30 cellular contexts compared by ENCODE assay signal in genomic region chrX:154481195-154481594, GRCh38. TPM values are rescaled to one million over a fixed set of nuclear protein-coding genes. Genes with fewer than 3 reads are reported as not detected.
A peak's percentile ranks its signal among the peaks of the same experiment; 100 is the strongest.
DNase-seq lines count a peak whose midpoint lies in the region; ATAC-seq and TF ChIP-seq lines count a peak whose summit lies in the region.
"Had no signal": no experiment of that assay in that cellular context is flagged by ENCODE, and none has a peak within 500 bp of the region (broad histone marks: within the 10 kb centered on the region; RNA-seq: fewer than 3 reads in every experiment).

No MANE protein-coding gene starts in this region.

- H3K9me3 Mint-ChIP-seq in activated CD4-positive, alpha-beta memory T cell treated with anti-CD3 and anti-CD28 coated beads, Interleukin-2, amount 10 ng/mL, durations not matched to agents 7 days and 5 days = no peaks in the 10 kb centered on the region
- no peaks in the 10 kb centered on the region for H3K9me3 Mint-ChIP-seq in activated CD4-positive, alpha-beta memory T cell treated with anti-CD3 and anti-CD28 coated beads for 36 hours
- H3K9me3 Mint-ChIP-seq in IgD-negative memory B cell = no peaks in the 10 kb centered on the region
- H3K9me3 Mint-ChIP-seq: HFFc6 had no signal

- peak overlapping the region; percentile 42 for H3K4me2 ChIP-seq in SU-DHL-6 (ENCODE audit: low read depth, low read length, poor library complexity, severe bottlenecking)
- no peak overlapping the region for H3K4me2 ChIP-seq in osteoblast (ENCODE audit: insufficient read depth, low read length)
- H3K4me2 ChIP-seq: KMS-11 had no signal

- peaks cover 29% of the 10 kb centered on the region for H3F3A ChIP-seq in SU-DHL-6 (ENCODE audit: insufficient read depth)

- H3K9ac ChIP-seq in SU-DHL-6 (ENCODE audit: low read length) = peak overlapping the region; percentile 39
- H3K9ac ChIP-seq: KMS-11 had no signal

- H3K9me2 ChIP-seq in SU-DHL-6 (replicated peaks; ENCODE audit: insufficient read depth, low read length) = no peaks in the 10 kb centered on the region

- POLR2A ChIA-PET in activated CD4-positive, alpha-beta memory T cell treated with anti-CD3 and anti-CD28 coated beads, Interleukin-2, amount 10 ng/mL, durations not matched to agents 7 days and 5 days (lab: Charles Lee) = interaction anchor here (1.4 to 5.8 kb wide), 2 partner anchors 9 to 83 kb away, joined by 4 to 27 read pairs; partner anchors contain the start of genes RPL10 and SLC10A3
- POLR2A ChIA-PET in activated CD4-positive, alpha-beta memory T cell treated with anti-CD3 and anti-CD28 coated beads for 36 hours (lab: Charles Lee) = interaction anchor here (0.9 kb wide), 1 partner anchor 84 kb away, joined by 4 read pairs; no protein-coding TSS in a partner anchor

- WGBS in sigmoid colon, 2 donors = 86 to 93% methylated on average over 5 of the region's 5 CpGs

- H3K36me3 Mint-ChIP-seq in activated CD4-positive, alpha-beta memory T cell treated with anti-CD3 and anti-CD28 coated beads, Interleukin-2, amount 10 ng/mL, durations not matched to agents 7 days and 5 days (ENCODE audit: low read depth) = peaks cover 11% of the 10 kb centered on the region
- peaks cover 3% of the 10 kb centered on the region for H3K36me3 Mint-ChIP-seq in activated CD4-positive, alpha-beta memory T cell treated with anti-CD3 and anti-CD28 coated beads for 36 hours
- no peaks in the 10 kb centered on the region for H3K36me3 Mint-ChIP-seq in IgD-negative memory B cell

- no peak for ATAC-seq in SK-N-SH treated with all-trans-retinoic acid at 6 μM for 48 hours
- no peak for ATAC-seq in GM19467 (IDR thresholded peaks at IDR 0.05; ENCODE audit: unreplicated experiment)

- H3K36me3 ChIP-seq in SU-DHL-6 (ENCODE audit: low read length) (no peaks in the 10 kb centered on the region), osteoblast (ENCODE audit: insufficient read depth, low read length) (peaks cover 9% of the 10 kb centered on the region), sigmoid colon (peaks cover 0 to 12% (median 0%) of the 10 kb centered on the region in 4 donors)

- no peak for TF ChIP-seq EP300 in sigmoid colon (IDR thresholded peaks at IDR 0.05)

- H3K27me3 Mint-ChIP-seq in activated CD4-positive, alpha-beta memory T cell treated with anti-CD3 and anti-CD28 coated beads, Interleukin-2, amount 10 ng/mL, durations not matched to agents 7 days and 5 days = no peaks in the 10 kb centered on the region
- no peaks in the 10 kb centered on the region for H3K27me3 Mint-ChIP-seq in activated CD4-positive, alpha-beta memory T cell treated with anti-CD3 and anti-CD28 coated beads for 36 hours
- no peaks in the 10 kb centered on the region for H3K27me3 Mint-ChIP-seq in IgD-negative memory B cell

- intact Hi-C loops in activated CD4-positive, alpha-beta memory T cell treated with anti-CD3 and anti-CD28 coated beads for 36 hours (cut with micrococcal nuclease) = no loop called here
- intact Hi-C loops in sigmoid colon (cut with DNase I) = no loop called here

- H3K27ac ChIP-seq in SU-DHL-6 (ENCODE audit: low read depth, low read length) (peak overlapping the region; percentile 73), osteoblast (ENCODE audit: low read depth, low read length) (no peak overlapping the region), sigmoid colon (no peak overlapping the region)
- H3K27ac ChIP-seq: 22Rv1, KMS-11, Peyer's patch, SK-N-MC had no signal

- H3K4me1 ChIP-seq in osteoblast (ENCODE audit: insufficient read depth, low read length) (no peaks in the 10 kb centered on the region), sigmoid colon (peaks cover 0 to 23% (median 17%) of the 10 kb centered on the region in 4 donors)
- H3K4me1 ChIP-seq: BE2C had no signal

- no peak overlapping the region for H3K4me3 ChIP-seq in SU-DHL-6 (ENCODE audit: insufficient read depth, low read length, poor library complexity, severe bottlenecking)
- H3K4me3 ChIP-seq in osteoblast (ENCODE audit: insufficient read depth, low read length) = no peak overlapping the region
- H3K4me3 ChIP-seq in sigmoid colon = no peak overlapping the region
- H3K4me3 ChIP-seq: HAP-1, Peyer's patch, SK-N-MC had no signal

- H3K27ac Mint-ChIP-seq in activated CD4-positive, alpha-beta memory T cell treated with anti-CD3 and anti-CD28 coated beads, Interleukin-2, amount 10 ng/mL, durations not matched to agents 7 days and 5 days = peak overlapping the region; percentile 62
- no peak overlapping the region for H3K27ac Mint-ChIP-seq in activated CD4-positive, alpha-beta memory T cell treated with anti-CD3 and anti-CD28 coated beads for 36 hours
- H3K27ac Mint-ChIP-seq in IgD-negative memory B cell = peak overlapping the region in 2 of 3 donors; percentile 27 to 53
- H3K27ac Mint-ChIP-seq: HFFc6 had no signal

- no peak overlapping the region for H2AFZ ChIP-seq in SU-DHL-6 (ENCODE audit: low read depth, low read length, severe bottlenecking)
- no peak overlapping the region for H2AFZ ChIP-seq in osteoblast (ENCODE audit: low read length)

- no peaks in the 10 kb centered on the region for H4K20me1 ChIP-seq in SU-DHL-6 (ENCODE audit: low read depth, low read length)
- no peaks in the 10 kb centered on the region for H4K20me1 ChIP-seq in osteoblast (ENCODE audit: insufficient read depth, low read length)

- CTCF ChIA-PET in activated CD4-positive, alpha-beta memory T cell treated with anti-CD3 and anti-CD28 coated beads, Interleukin-2, amount 10 ng/mL, durations not matched to agents 7 days and 5 days (lab: Charles Lee) = no interaction called here
- CTCF ChIA-PET in activated CD4-positive, alpha-beta memory T cell treated with anti-CD3 and anti-CD28 coated beads for 36 hours (lab: Charles Lee) = interaction anchor here (1.2 kb wide), 1 partner anchor 9 kb away, joined by 3 read pairs; the partner anchor contains the start of gene SLC10A3

- peaks cover 38% of the 10 kb centered on the region for H3K4me1 Mint-ChIP-seq in activated CD4-positive, alpha-beta memory T cell treated with anti-CD3 and anti-CD28 coated beads, Interleukin-2, amount 10 ng/mL, durations not matched to agents 7 days and 5 days
- peaks cover 25% of the 10 kb centered on the region for H3K4me1 Mint-ChIP-seq in activated CD4-positive, alpha-beta memory T cell treated with anti-CD3 and anti-CD28 coated beads for 36 hours (ENCODE audit: low read depth)
- H3K4me1 Mint-ChIP-seq in IgD-negative memory B cell = peaks cover 7 to 14% (median 9%) of the 10 kb centered on the region in 3 donors

- no peak for TF ChIP-seq POLR2A in sigmoid colon (IDR thresholded peaks at IDR 0.05)

- H3K79me2 ChIP-seq in SU-DHL-6 (ENCODE audit: insufficient read depth, low read length) (peaks cover 17% of the 10 kb centered on the region), osteoblast (ENCODE audit: insufficient read depth, low read length) (peaks cover 7% of the 10 kb centered on the region)

- TF ChIP-seq CTCF in SU-DHL-6 (IDR thresholded peaks at IDR 0.05; ENCODE audit: insufficient read depth, low read length, poor library complexity, severe bottlenecking) (no peak), osteoblast (IDR thresholded peaks at IDR 0.05; ENCODE audit: extremely low read depth, low read depth, low read length) (no peak), sigmoid colon (IDR thresholded peaks at IDR 0.05) (no peak)

- H3K9me3 ChIP-seq in SU-DHL-6 (ENCODE audit: insufficient read depth, low read length) (no peaks in the 10 kb centered on the region), osteoblast (ENCODE audit: low read depth, low read length) (no peaks in the 10 kb centered on the region), sigmoid colon (no peaks in the 10 kb centered on the region)
- H3K9me3 ChIP-seq: BE2C, HAP-1, Peyer's patch had no signal

- no peak for DNase-seq in activated CD4-positive, alpha-beta memory T cell treated with anti-CD3 and anti-CD28 coated beads, Interleukin-2, amount 10 ng/mL, durations not matched to agents 7 days and 5 days
- no peak for DNase-seq in activated CD4-positive, alpha-beta memory T cell treated with anti-CD3 and anti-CD28 coated beads for 36 hours
- DNase-seq in osteoblast (ENCODE audit: insufficient read length, low spot score, missing footprints) = peak; percentile 14
- DNase-seq in sigmoid colon = no peak
- DNase-seq: BE2C, Calu3, DMS153, DND-41, GOT3, HFFc6, IMR-90, NCI-H1048, NCI-H1436, NCI-H187 treated with DMSO at 0.1 percent for 48 hours, NCI-H2107, NCI-H446, NCI-H524 treated with DMSO at 0.1 percent for 48 hours, NCI-H774, OCI-M1, Peyer's patch, SHP77 treated with DMSO at 0.1 percent for 48 hours had no signal

- no peaks in the 10 kb centered on the region for H3K27me3 ChIP-seq in SU-DHL-6 (ENCODE audit: low read length)
- H3K27me3 ChIP-seq in osteoblast (ENCODE audit: insufficient read depth, low read length) = no peaks in the 10 kb centered on the region
- H3K27me3 ChIP-seq in sigmoid colon = no peaks in the 10 kb centered on the region
- H3K27me3 ChIP-seq: BE2C, Peyer's patch had no signal

- no peak overlapping the region for H3K4me3 Mint-ChIP-seq in activated CD4-positive, alpha-beta memory T cell treated with anti-CD3 and anti-CD28 coated beads, Interleukin-2, amount 10 ng/mL, durations not matched to agents 7 days and 5 days
- no peak overlapping the region for H3K4me3 Mint-ChIP-seq in activated CD4-positive, alpha-beta memory T cell treated with anti-CD3 and anti-CD28 coated beads for 36 hours
- peak overlapping the region in 2 of 4 donors; percentile 36 to 62 for H3K4me3 Mint-ChIP-seq in IgD-negative memory B cell
- H3K4me3 Mint-ChIP-seq: CD14-positive monocyte, HFFc6 had no signal

RNA-seq across cellular contexts. Expression of gene LAGE3, which starts 2.1 kb away (rescaled TPM):
- total RNA-seq in activated CD4-positive, alpha-beta memory T cell treated with anti-CD3 and anti-CD28 coated beads, Interleukin-2, amount 10 ng/mL, durations not matched to agents 7 days and 5 days = 10 to 100 TPM; 28.1 to 29.9 TPM
- total RNA-seq in activated CD4-positive, alpha-beta memory T cell treated with anti-CD3 and anti-CD28 coated beads for 36 hours = 10 to 100 TPM; 45.5 to 47.7 TPM
- polyA plus RNA-seq in IgD-negative memory B cell (51.7 TPM), sigmoid colon (10 to 100 TPM; 12.7 to 25.4 (median 21.6) TPM)
- total RNA-seq in osteoblast (16.5 and 21.7 TPM in 2 replicates), sigmoid colon (10 to 100 TPM; 15.5 to 32.7 (median 22.4) TPM)

RNA-seq across cellular contexts. Expression of gene UBL4A, which starts 5.2 kb away (rescaled TPM):
- total RNA-seq in activated CD4-positive, alpha-beta memory T cell treated with anti-CD3 and anti-CD28 coated beads, Interleukin-2, amount 10 ng/mL, durations not matched to agents 7 days and 5 days = 10 to 100 TPM; 44.5 to 47.3 TPM
- 10 to 100 TPM; 49.5 to 53.3 TPM for total RNA-seq in activated CD4-positive, alpha-beta memory T cell treated with anti-CD3 and anti-CD28 coated beads for 36 hours
- 41.4 TPM for polyA plus RNA-seq in IgD-negative memory B cell
- 30.4 and 31.5 TPM in 2 replicates for total RNA-seq in osteoblast
- total RNA-seq in sigmoid colon = 10 to 100 TPM; 31.6 to 51.0 (median 44.1) TPM
- 10 to 100 TPM; 36.5 to 44.4 (median 36.5) TPM for polyA plus RNA-seq in sigmoid colon

RNA-seq across cellular contexts. Expression of gene SLC10A3, which starts 9.2 kb away (rescaled TPM):
- 10 to 100 TPM; 27.0 to 27.6 TPM for total RNA-seq in activated CD4-positive, alpha-beta memory T cell treated with anti-CD3 and anti-CD28 coated beads, Interleukin-2, amount 10 ng/mL, durations not matched to agents 7 days and 5 days
- 10 to 100 TPM; 14.4 to 16.1 TPM for total RNA-seq in activated CD4-positive, alpha-beta memory T cell treated with anti-CD3 and anti-CD28 coated beads for 36 hours
- polyA plus RNA-seq in IgD-negative memory B cell (54.9 TPM), sigmoid colon (10 to 100 TPM; 12.9 to 22.6 (median 18.0) TPM)
- total RNA-seq in osteoblast (34.5 and 36.2 TPM in 2 replicates), sigmoid colon (10 to 100 TPM; 17.5 to 28.8 (median 20.7) TPM)

RNA-seq across cellular contexts. Expression of gene PLXNA3, which starts 23.1 kb away (rescaled TPM):
- total RNA-seq in activated CD4-positive, alpha-beta memory T cell treated with anti-CD3 and anti-CD28 coated beads, Interleukin-2, amount 10 ng/mL, durations not matched to agents 7 days and 5 days = 10 to 100 TPM; 49.3 to 52.8 TPM
- total RNA-seq in activated CD4-positive, alpha-beta memory T cell treated with anti-CD3 and anti-CD28 coated beads for 36 hours = 10 to 100 TPM; 33.7 to 35.2 TPM
- 2.7 TPM for polyA plus RNA-seq in IgD-negative memory B cell
- total RNA-seq in osteoblast = 15.9 and 18.8 TPM in 2 replicates
- 10 to 100 TPM in 1 of 4 donors, 1 to 10 TPM in 3; 3.1 to 12.7 (median 5.9) TPM for total RNA-seq in sigmoid colon
- polyA plus RNA-seq in sigmoid colon = 10 to 100 TPM in 1 of 3 donors, 1 to 10 TPM in 2; 4.2 to 22.9 (median 8.6) TPM

RNA-seq across cellular contexts. Expression of gene FAM3A, which starts 34.8 kb away (rescaled TPM):
- 10 to 100 TPM; 24.9 to 29.0 TPM for total RNA-seq in activated CD4-positive, alpha-beta memory T cell treated with anti-CD3 and anti-CD28 coated beads, Interleukin-2, amount 10 ng/mL, durations not matched to agents 7 days and 5 days
- 10 to 100 TPM; 21.4 to 28.4 TPM for total RNA-seq in activated CD4-positive, alpha-beta memory T cell treated with anti-CD3 and anti-CD28 coated beads for 36 hours
- 23.6 TPM for polyA plus RNA-seq in IgD-negative memory B cell
- total RNA-seq in osteoblast = 20.6 and 21.4 TPM in 2 replicates
- total RNA-seq in sigmoid colon = 10 to 100 TPM; 30.7 to 49.0 (median 40.6) TPM
- 10 to 100 TPM; 49.7 to 64.9 (median 57.1) TPM for polyA plus RNA-seq in sigmoid colon
